In genomic region chr5:139403418-139403786, GRCh38 we compare ENCODE assay signal across 8 cellular contexts. TPM values are rescaled to one million over a fixed set of nuclear protein-coding genes. Genes with fewer than 3 reads are reported as not detected.
A peak's percentile ranks its signal among the peaks of the same experiment; 100 is the strongest.
DNase-seq lines count a peak whose midpoint lies in the region; ATAC-seq and TF ChIP-seq lines count a peak whose summit lies in the region.

No MANE protein-coding gene starts in this region.

- no peaks in the 10 kb centered on the region for H3K9me3 ChIP-seq in SJCRH30 (replicated peaks)

- H3K27ac ChIP-seq in SJCRH30 (peak overlapping the region; percentile 60), rectal smooth muscle tissue (ENCODE audit: low read depth, low read length) (peak overlapping the region; percentile 89)

- H3K4me3 ChIP-seq in SJCRH30, result peak overlapping the region; percentile 59
- H3K4me3 ChIP-seq in fibroblast of mammary gland (ENCODE audit: control insufficient read depth, low read depth, low read length), result peak overlapping the region; percentile 63
- peak overlapping the region; percentile 65 for H3K4me3 ChIP-seq in rectal smooth muscle tissue (ENCODE audit: low read length)

- ATAC-seq in GM18517 (IDR thresholded peaks at IDR 0.05; ENCODE audit: unreplicated experiment) (peak; percentile 1), GM21825 (IDR thresholded peaks at IDR 0.05; ENCODE audit: unreplicated experiment) (no peak), GM21390 (IDR thresholded peaks at IDR 0.05; ENCODE audit: unreplicated experiment) (no peak)

- H3K27me3 ChIP-seq in SJCRH30 (no peaks in the 10 kb centered on the region), rectal smooth muscle tissue (ENCODE audit: control insufficient read depth, insufficient read depth, low read length) (no peaks in the 10 kb centered on the region)

- TF ChIP-seq CTCF in fibroblast of mammary gland (conservative IDR thresholded peaks at IDR 0.05; ENCODE audit: control insufficient read depth, insufficient read depth, low read depth, low read length), result no peak

- DNase-seq in SJCRH30 (no peak), fibroblast of mammary gland (ENCODE audit: low read depth) (no peak), cerebellar cortex (ENCODE audit: low spot score) (no peak), posterior vena cava (ENCODE audit: low spot score) (no peak)

- peak overlapping the region; percentile 21 for H3K9ac ChIP-seq in rectal smooth muscle tissue (ENCODE audit: low read length)

- intact Hi-C loops in posterior vena cava (cut with DNase I), result loop anchor here in 1 of 2 donors (10.0 kb wide), 1 partner anchor 1159 kb away; no protein-coding TSS in a partner anchor

- H3K36me3 ChIP-seq in SJCRH30 (no peaks in the 10 kb centered on the region), rectal smooth muscle tissue (ENCODE audit: control insufficient read depth, insufficient read depth, low read length) (peaks cover 2% of the 10 kb centered on the region)

- no peaks in the 10 kb centered on the region for H3K4me1 ChIP-seq in SJCRH30
- H3K4me1 ChIP-seq in rectal smooth muscle tissue (ENCODE audit: control insufficient read depth, insufficient read depth, low read length), result peaks cover 3% of the 10 kb centered on the region

RNA-seq across cellular contexts. Expression of gene SPATA24, which starts 0.5 kb away (rescaled TPM):
- total RNA-seq in SJCRH30 (2014; rRNA removed; shearing (Covaris generic)), result 8.2 and 8.8 TPM in 2 replicates
- total RNA-seq in posterior vena cava, result 1 to 10 TPM; 1.9 to 2.6 TPM

RNA-seq across cellular contexts. Expression of gene PROB1, which starts 8.5 kb away (rescaled TPM):
- 0.38 and 0.59 TPM in 2 replicates for total RNA-seq in SJCRH30 (2014; rRNA removed; shearing (Covaris generic))
- total RNA-seq in posterior vena cava, result 1 to 10 TPM; 4.4 to 8.9 TPM

RNA-seq across cellular contexts. Expression of gene MZB1, which starts 13.7 kb away (rescaled TPM):
- total RNA-seq in SJCRH30 (2014; rRNA removed; shearing (Covaris generic)), result 0.24 TPM in 1 of 2 replicates, not detected in the other
- 1 to 10 TPM; 1.0 TPM for total RNA-seq in posterior vena cava

RNA-seq across cellular contexts. Expression of gene SLC23A1, which starts 20.3 kb away (rescaled TPM):
- not detected in 2 replicates for total RNA-seq in SJCRH30 (2014; rRNA removed; shearing (Covaris generic))
- not detected for total RNA-seq in posterior vena cava

RNA-seq across cellular contexts. Expression of gene DNAJC18, which starts 35.9 kb away (rescaled TPM):
- 19.7 and 19.8 TPM in 2 replicates for total RNA-seq in SJCRH30 (2014; rRNA removed; shearing (Covaris generic))
- 10 to 100 TPM; 13.3 to 18.8 TPM for total RNA-seq in posterior vena cava
